ENCODE assay signal across 9 cellular contexts in the genomic region with DNA sequence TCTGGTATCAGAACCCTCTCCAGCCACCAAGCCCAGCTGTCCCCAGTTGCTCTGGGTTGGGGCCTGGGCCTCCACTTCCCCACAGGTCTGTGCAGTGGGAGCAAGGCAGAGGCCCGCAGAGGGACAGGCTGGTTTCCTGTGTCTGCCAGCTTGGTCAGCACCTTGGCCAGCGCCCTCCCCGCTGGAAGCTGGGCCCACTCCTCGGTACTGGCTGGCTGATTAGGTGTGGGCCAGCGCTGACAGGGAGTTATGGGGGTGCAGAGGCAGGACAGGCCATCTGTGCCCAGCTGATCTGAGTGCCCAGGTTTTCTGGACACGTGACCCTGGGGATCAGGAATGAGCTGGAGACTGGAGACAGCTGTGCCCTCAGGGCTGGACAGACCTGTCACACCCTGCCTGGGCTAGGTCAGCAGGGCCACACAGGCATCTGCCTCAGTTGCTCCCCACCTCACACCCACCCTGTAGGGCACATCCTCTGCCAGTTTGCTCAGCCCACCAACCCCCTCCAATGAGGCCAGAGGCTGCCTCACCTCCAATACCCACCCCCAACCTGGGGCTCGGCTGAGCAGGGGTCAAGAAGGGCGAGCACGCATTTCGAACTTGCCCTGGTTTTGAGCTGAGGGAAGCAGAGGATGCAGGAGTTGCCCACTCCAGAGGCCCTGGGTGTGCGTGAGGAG.
A peak's percentile ranks its signal among the peaks of the same experiment; 100 is the strongest.
DNase-seq lines count a peak whose midpoint lies in the region; ATAC-seq, FAIRE-seq and TF ChIP-seq lines count a peak whose summit lies in the region.
"Had no signal": no experiment of that assay in that cellular context is flagged by ENCODE, and none has a peak within 500 bp of the region (broad histone marks: within the 10 kb centered on the region; RNA-seq: fewer than 3 reads in every experiment).

No MANE protein-coding gene starts in this region.

- H3K27ac ChIP-seq in AG04450 (ENCODE audit: low read depth, low read length) = no peak overlapping the region
- no peak overlapping the region for H3K27ac ChIP-seq in body of pancreas
- H3K27ac ChIP-seq in mesenchymal stem cell (ENCODE audit: low read length, poor library complexity, severe bottlenecking) = no peak overlapping the region

- H2BK12ac ChIP-seq in mesenchymal stem cell (ENCODE audit: low read length in 2 of 2) = no peak overlapping the region

- H3K9me3 ChIP-seq in AG04450 (ENCODE audit: control insufficient read depth, insufficient read depth, low read length) (no peaks in the 10 kb centered on the region; the same call in 1 of the 2 replicates), body of pancreas (no peaks in the 10 kb centered on the region), mesenchymal stem cell (ENCODE audit: control insufficient read depth, low read length) (peaks cover 3% of the 10 kb centered on the region)

- no peak overlapping the region for H3K4me2 ChIP-seq in mesenchymal stem cell (ENCODE audit: low read length, poor library complexity, severe bottlenecking)

- no peak overlapping the region for H4K8ac ChIP-seq in mesenchymal stem cell (ENCODE audit: low read length)

- no peak for ATAC-seq in body of pancreas

- H3K4ac ChIP-seq in mesenchymal stem cell (ENCODE audit: low read depth in 1 of 2, low read length in 2 of 2) = no peak overlapping the region

- H3K4me3 ChIP-seq in AG04450 (ENCODE audit: low read depth, low read length) (no peak overlapping the region), body of pancreas (no peak overlapping the region), mesenchymal stem cell (ENCODE audit: insufficient read depth in 1 of 2, low read depth in 1 of 2, low read length in 2 of 2) (no peak overlapping the region)

- H3K9ac ChIP-seq in mesenchymal stem cell (ENCODE audit: low read length) = no peak overlapping the region

- no peak overlapping the region for H3K14ac ChIP-seq in mesenchymal stem cell (ENCODE audit: low read length in 2 of 2)

- FAIRE-seq in HTR-8/SVneo (lab: Jason Lieb, UNC) (no peak), GM19239 (lab: Jason Lieb, UNC) (no peak)
- FAIRE-seq: RCC 7860 had no signal

- H3K4me1 ChIP-seq in body of pancreas = peaks cover 6% of the 10 kb centered on the region
- H3K4me1 ChIP-seq in mesenchymal stem cell (ENCODE audit: control insufficient read depth, insufficient read depth, low read depth, low read length) = peaks cover 23% of the 10 kb centered on the region

- H3K79me1 ChIP-seq in mesenchymal stem cell (replicated peaks; ENCODE audit: low read length, poor library complexity, severe bottlenecking) = no peaks in the 10 kb centered on the region

- POLR2A ChIA-PET in AG04450 (lab: Yijun Ruan, JAX) = no interaction called here

- H3K36me3 ChIP-seq in body of pancreas (replicated peaks in 1 of 2; ENCODE audit: insufficient read depth in 1 of 2, low read depth in 2 of 2) (no peaks in the 10 kb centered on the region), mesenchymal stem cell (ENCODE audit: control insufficient read depth in 1 of 2, insufficient read depth in 2 of 2, low read depth in 1 of 2, low read length in 2 of 2) (no peaks in the 10 kb centered on the region)

- no peak overlapping the region for H2AFZ ChIP-seq in mesenchymal stem cell (ENCODE audit: low read depth, low read length)

- H2BK15ac ChIP-seq in mesenchymal stem cell (ENCODE audit: low read depth, poor library complexity, severe bottlenecking) = no peak overlapping the region

- H2BK120ac ChIP-seq in mesenchymal stem cell (ENCODE audit: low read depth, low read length) = no peak overlapping the region

- TF ChIP-seq POLR2A in body of pancreas (IDR thresholded peaks at IDR 0.05) = no peak

- CTCF ChIA-PET in AG04450 (lab: Charles Lee) = interaction anchor here (1.5 kb wide), 1 partner anchor 19 kb away, joined by 5 read pairs; no protein-coding TSS in a partner anchor

- no peak overlapping the region for H2BK5ac ChIP-seq in mesenchymal stem cell (ENCODE audit: low read depth, low read length, poor library complexity, severe bottlenecking)

- H2AK5ac ChIP-seq in mesenchymal stem cell (ENCODE audit: low read length, severe bottlenecking) = no peak overlapping the region

- H3K27me3 ChIP-seq in AG04450 (ENCODE audit: control insufficient read depth, insufficient read depth, low read length) (no peaks in the 10 kb centered on the region), body of pancreas (no peaks in the 10 kb centered on the region), mesenchymal stem cell (ENCODE audit: control insufficient read depth in 1 of 2, insufficient read depth in 1 of 2, low read length in 2 of 2) (peaks cover 5 to 23% of the 10 kb centered on the region in 2 experiments)

- WGBS in body of pancreas, 2 donors = 48 to 69% methylated on average over 2 to 11 of the region's 11 CpGs
- 19% methylated on average over 7 of the region's 11 CpGs for WGBS in mesenchymal stem cell

- no peak for TF ChIP-seq CTCF in AG04450 (IDR thresholded peaks at IDR 0.05; ENCODE audit: low read depth, low read length)
- no peak for TF ChIP-seq CTCF in body of pancreas (IDR thresholded peaks at IDR 0.05)

- H3K18ac ChIP-seq in mesenchymal stem cell (ENCODE audit: low read depth in 1 of 2, low read length in 2 of 2) = no peak overlapping the region

- DNase-seq in AG04450 (ENCODE audit: low read depth, low spot score) = peak; percentile 6
- DNase-seq in HTR-8/SVneo (ENCODE audit: insufficient read length, low spot score) = peak; percentile 28
- peak in 3 of 4 donors; percentile 14 to 65 (median 38) for DNase-seq in body of pancreas
- DNase-seq in mesenchymal stem cell = peak; percentile 54
- no peak for DNase-seq in NCI-H510A treated with DMSO at 0.1 percent for 48 hours (lab: John Stamatoyannopoulos, UW)
- DNase-seq in GM19239 (ENCODE audit: insufficient read length, low spot score) = no peak
- DNase-seq in NCI-H1417 (lab: John Stamatoyannopoulos, UW) = no peak
- DNase-seq in NK-92 treated with Interleukin-12 subunit alpha and Interleukin-12 subunit beta, amount 100 ng/mL, for 24 hours (lab: John Stamatoyannopoulos, UW) = no peak

- no peak overlapping the region for H4K91ac ChIP-seq in mesenchymal stem cell (ENCODE audit: low read length)

- intact Hi-C loops in body of pancreas (cut with DNase I) = loop anchor here (10.0 kb wide), 1 partner anchor 130 kb away; no protein-coding TSS in a partner anchor

- no peak overlapping the region for H3K23ac ChIP-seq in mesenchymal stem cell (ENCODE audit: low read length in 2 of 2)

Comparison
In these comparisons a context has a peak if more than half of its experiments do, and no peak if none do; other contexts are left out.
1. DNase-seq: peak in AG04450 (single experiment), HTR-8/SVneo (single experiment), body of pancreas (3 of 4) and mesenchymal stem cell (single experiment); none in NCI-H510A treated with DMSO at 0.1 percent for 48 hours (single experiment), GM19239 (single experiment), NCI-H1417 (0 of 3) and NK-92 treated with Interleukin-12 subunit alpha and Interleukin-12 subunit beta, amount 100 ng/mL, for 24 hours (single experiment).